In the genomic region with DNA sequence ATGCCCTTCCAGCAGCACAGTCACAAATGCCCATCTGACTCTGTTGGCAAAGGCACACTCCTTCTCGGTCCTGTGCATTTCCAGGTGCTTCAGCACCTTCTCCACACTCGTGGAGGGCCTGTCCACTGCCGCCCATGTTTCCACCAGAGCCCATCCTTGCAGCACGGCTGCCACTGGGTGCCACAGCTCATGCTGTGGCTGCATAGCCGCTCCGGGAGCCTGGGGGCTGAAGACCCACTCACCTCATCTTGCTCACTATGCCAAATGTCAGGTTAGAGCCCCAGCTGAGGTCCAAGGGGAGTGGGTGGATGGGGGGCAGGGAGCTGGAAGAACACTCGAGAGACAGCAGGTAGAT, we compare ENCODE assay signal across 8 cellular contexts. TPM values are rescaled to one million over a fixed set of nuclear protein-coding genes. Genes with fewer than 3 reads are reported as not detected.
DNase-seq lines count a peak whose midpoint lies in the region; ATAC-seq, FAIRE-seq and TF ChIP-seq lines count a peak whose summit lies in the region.

No MANE protein-coding gene starts in this region.

- H3K36me3 ChIP-seq in adrenal gland (replicated peaks in 1 of 2), result peaks cover 0 to 7% of the 10 kb centered on the region in 2 donors
- no peaks in the 10 kb centered on the region for H3K36me3 ChIP-seq in iPS-18a (ENCODE audit: control insufficient read depth, low read depth, low read length)
- H3K36me3 ChIP-seq in spleen, result peaks cover 0 to 23% (median 2%) of the 10 kb centered on the region in 6 donors

- TF ChIP-seq POLR2A in adrenal gland (IDR thresholded peaks at IDR 0.05) (no peak), spleen (IDR thresholded peaks at IDR 0.05) (no peak), H54 (IDR thresholded peaks at IDR 0.05; ENCODE audit: low read depth, low read length) (no peak)

- H3K27me3 ChIP-seq in HL-60 (ENCODE audit: insufficient read depth, poor library complexity, severe bottlenecking) (no peaks in the 10 kb centered on the region), adrenal gland (no peaks in the 10 kb centered on the region), iPS-18a (ENCODE audit: control insufficient read depth, insufficient read depth, low read length) (no peaks in the 10 kb centered on the region), spleen (replicated peaks in 1 of 7) (no peaks in the 10 kb centered on the region)

- no peak for ATAC-seq in HG03457 (IDR thresholded peaks at IDR 0.05; ENCODE audit: unreplicated experiment)
- no peak for ATAC-seq in HG03571 (IDR thresholded peaks at IDR 0.05; ENCODE audit: unreplicated experiment)

- DNase-seq in HL-60 (ENCODE audit: low read depth in 1 of 2, low spot score in 1 of 2) (no peak), adrenal gland (peak in 1 of 7 donors; percentile 17), spleen (peak; percentile 77), H54 (ENCODE audit: insufficient read length, low spot score) (no peak), hepatic stellate cell (ENCODE audit: low spot score) (no peak)

- H3K9ac ChIP-seq in iPS-18a (ENCODE audit: low read length), result no peak overlapping the region

- TF ChIP-seq CTCF in HL-60 (IDR thresholded peaks at IDR 0.05; ENCODE audit: insufficient read depth, low read length) (no peak), adrenal gland (IDR thresholded peaks at IDR 0.05) (no peak), spleen (IDR thresholded peaks at IDR 0.05 in 8 of 11, conservative IDR thresholded peaks at IDR 0.05 in 3 of 11) (no peak)

- intact Hi-C loops in adrenal gland (cut with DNase I) (loop anchor here (5.0 to 10.0 kb wide), 6 partner anchors 72 to 452 kb away; a partner anchor contains a TSS), spleen (cut with DNase I; ENCODE audit: low total_unique reads) (loop anchor here (10.0 kb wide), 1 partner anchor 222 kb away; no protein-coding TSS in a partner anchor)

- H3K27ac ChIP-seq in HL-60 (replicated peaks), result peak overlapping the region; percentile 80
- H3K27ac ChIP-seq in adrenal gland, result peak overlapping the region in 3 of 5 donors; percentile 76 to 95 (median 90)
- H3K27ac ChIP-seq in iPS-18a (ENCODE audit: low read length), result peak overlapping the region; percentile 33
- peak overlapping the region; percentile 79 to 92 (median 86) for H3K27ac ChIP-seq in spleen

- H3K9me3 ChIP-seq in adrenal gland (replicated peaks in 1 of 3) (no peaks in the 10 kb centered on the region), iPS-18a (ENCODE audit: control insufficient read depth, low read depth, low read length) (no peaks in the 10 kb centered on the region), spleen (no peaks in the 10 kb centered on the region)

- 62 to 81% (median 77%) methylated on average over 1 to 7 of the region's 7 CpGs for WGBS in adrenal gland, 4 donors
- WGBS in spleen, 5 donors, result 35 to 83% (median 72%) methylated on average over 2 to 7 of the region's 7 CpGs

- H3K4me1 ChIP-seq in adrenal gland (replicated peaks in 1 of 2) (peaks cover 4 to 12% of the 10 kb centered on the region in 2 donors), iPS-18a (ENCODE audit: control insufficient read depth, low read depth, low read length) (peaks cover 14% of the 10 kb centered on the region), spleen (peaks cover 10 to 45% (median 22%) of the 10 kb centered on the region in 6 donors)

- no peak overlapping the region for H3K4me3 ChIP-seq in HL-60 (replicated peaks; ENCODE audit: insufficient read depth, low read length)
- H3K4me3 ChIP-seq in adrenal gland, result no peak overlapping the region
- peak overlapping the region; percentile 7 for H3K4me3 ChIP-seq in iPS-18a (ENCODE audit: low read length)
- H3K4me3 ChIP-seq in spleen, result peak overlapping the region in 1 of 8 donors; percentile 76

- no peak for FAIRE-seq in H54 (lab: Jason Lieb, UNC)

RNA-seq across cellular contexts. Expression of a gene that starts 6.9 kb away (rescaled TPM):
- 10 to 100 TPM in 1 of 8 donors, 1 to 10 TPM in 7; 1.8 to 12.0 (median 5.6) TPM for total RNA-seq in adrenal gland
- 1 to 10 TPM; 1.4 to 5.5 (median 2.8) TPM for polyA plus RNA-seq in adrenal gland
- total RNA-seq in spleen, result 1 to 10 TPM; 4.9 to 8.4 (median 7.1) TPM
- 1 to 10 TPM; 1.0 to 2.2 (median 1.6) TPM for polyA plus RNA-seq in spleen

RNA-seq across cellular contexts. Expression of a gene that starts 20.7 kb away (rescaled TPM):
- total RNA-seq in adrenal gland, result 10 to 100 TPM in 4 of 8 donors, 1 to 10 TPM in 4; 2.3 to 13.5 (median 9.8) TPM
- 1 to 10 TPM; 3.7 to 7.9 (median 4.3) TPM for polyA plus RNA-seq in adrenal gland
- total RNA-seq in spleen, result 10 to 100 TPM in 1 of 7 donors, 1 to 10 TPM in 6; 2.8 to 13.7 (median 4.2) TPM
- 1 to 10 TPM; 1.2 to 2.5 (median 1.7) TPM for polyA plus RNA-seq in spleen

RNA-seq across cellular contexts. Expression of a gene that starts 42.9 kb away (rescaled TPM):
- total RNA-seq in adrenal gland (1 to 10 TPM; 1.3 to 6.7 (median 4.6) TPM), spleen (10 to 100 TPM in 1 of 7 donors, 1 to 10 TPM in 6; 6.6 to 10.3 (median 8.8) TPM)
- polyA plus RNA-seq in adrenal gland (1 to 10 TPM; 1.0 to 6.0 (median 1.4) TPM), spleen (1 to 10 TPM; 1.8 to 3.1 (median 2.4) TPM)

Comparison
In these comparisons a context has a peak if more than half of its experiments do, and no peak if none do; other contexts are left out.
1. H3K27ac ChIP-seq: peak in every context shown above with its lines; median percentile 90 in adrenal gland; 86 in spleen; 80 in HL-60; 33 in iPS-18a.